ENCODE assay signal across 7 cellular contexts in genomic region chr11:16363709-16364108, GRCh38. TPM values are rescaled to one million over a fixed set of nuclear protein-coding genes. Genes with fewer than 3 reads are reported as not detected.
"Had no signal": no experiment of that assay in that cellular context is flagged by ENCODE, and none has a peak within 500 bp of the region (broad histone marks: within the 10 kb centered on the region; RNA-seq: fewer than 3 reads in every experiment).

No MANE protein-coding gene starts in this region.

- H3K4me2 ChIP-seq: GM23338 had no signal

- FAIRE-seq: H1, H54, HTR-8/SVneo had no signal

- H3K4me3 ChIP-seq: GM23338 had no signal

- ATAC-seq: GM23338 had no signal

- DNase-seq: H9, HCEC 1CT, IMR-90 had no signal

- H2AFZ ChIP-seq: GM23338 had no signal

RNA-seq across cellular contexts. Expression of gene SOX6, which starts 7.4 kb away (rescaled TPM):
- total RNA-seq: H1, H9 had no signal
